Comparison of ENCODE assay signal across 20 cellular contexts in genomic region chr19:3110126-3110825, GRCh38. TPM values are rescaled to one million over a fixed set of nuclear protein-coding genes. Genes with fewer than 3 reads are reported as not detected.
DNase-seq lines count a peak whose midpoint lies in the region; ATAC-seq and TF ChIP-seq lines count a peak whose summit lies in the region.
"Had no signal": no experiment of that assay in that cellular context is flagged by ENCODE, and none has a peak within 500 bp of the region (broad histone marks: within the 10 kb centered on the region; RNA-seq: fewer than 3 reads in every experiment).

No MANE protein-coding gene starts in this region.

- H3K27me3 ChIP-seq in BLaER1 treated with 17β-estradiol and CSF1 and Interleukin-3, amounts not matched to agents 10 nM and 100 nM = peaks cover 0 to 19% (median 0%) of the 10 kb centered on the region in 11 experiments; a peak in 3 of 22 replicates
- no peaks in the 10 kb centered on the region for H3K27me3 ChIP-seq in neuronal stem cell (ENCODE audit: control insufficient read depth in 3 of 3, insufficient read depth in 3 of 3, low read depth in 1 of 3, low read length in 3 of 3)

- H2AK5ac ChIP-seq in neuronal stem cell (ENCODE audit: low read depth, low read length) = no peak overlapping the region

- peak overlapping the region; percentile 77 to 99 (median 91) for H3K4me2 ChIP-seq in BLaER1 treated with 17β-estradiol and CSF1 and Interleukin-3, amounts not matched to agents 10 nM and 100 nM
- no peak overlapping the region for H3K4me2 ChIP-seq in neuronal stem cell (ENCODE audit: insufficient read depth, low read length, poor library complexity, severe bottlenecking)
- H3K4me2 ChIP-seq: A549 had no signal

- no peak overlapping the region for H3K23ac ChIP-seq in neuronal stem cell (ENCODE audit: low read depth, low read length, poor library complexity)

- peak overlapping the region in 8 of 11 experiments; percentile 11 to 57 (median 48); a peak in 12 of 22 replicates for H3K9ac ChIP-seq in BLaER1 treated with 17β-estradiol and CSF1 and Interleukin-3, amounts not matched to agents 10 nM and 100 nM
- H3K9ac ChIP-seq in neuronal stem cell (ENCODE audit: low read depth, low read length, poor library complexity) = peak overlapping the region; percentile 21

- H4K91ac ChIP-seq in neuronal stem cell (ENCODE audit: low read depth, low read length, poor library complexity) = no peak overlapping the region

- H3K4me1 ChIP-seq in BLaER1 treated with 17β-estradiol and CSF1 and Interleukin-3, amounts not matched to agents 10 nM and 100 nM = peaks cover 37 to 100% (median 99%) of the 10 kb centered on the region in 10 experiments
- H3K4me1 ChIP-seq in neuronal stem cell (ENCODE audit: control insufficient read depth in 2 of 2, insufficient read depth in 1 of 2, low read depth in 1 of 2, low read length in 2 of 2) = peaks cover 0 to 6% of the 10 kb centered on the region in 2 donors
- H3K4me1 ChIP-seq: HAP-1 had no signal

- H4K20me1 ChIP-seq in BLaER1 treated with 17β-estradiol and CSF1 and Interleukin-3, amounts not matched to agents 10 nM and 100 nM = peaks cover 25 to 100% (median 61%) of the 10 kb centered on the region in 11 experiments; a peak in 19 of 22 replicates

- H3K36me3 ChIP-seq in BLaER1 treated with 17β-estradiol and CSF1 and Interleukin-3, amounts not matched to agents 10 nM and 100 nM = peaks cover 0 to 27% (median 6%) of the 10 kb centered on the region in 11 experiments; a peak in 10 of 22 replicates
- peaks cover 3 to 10% of the 10 kb centered on the region in 2 donors for H3K36me3 ChIP-seq in neuronal stem cell (replicated peaks in 1 of 2; ENCODE audit: control insufficient read depth in 2 of 2, insufficient read depth in 2 of 2, low read length in 2 of 2)
- H3K36me3 ChIP-seq: HAP-1 had no signal

- peak overlapping the region; percentile 43 for H4K8ac ChIP-seq in neuronal stem cell (ENCODE audit: low read depth, low read length)

- no peak overlapping the region for H3K14ac ChIP-seq in neuronal stem cell (ENCODE audit: low read length)

- H2BK12ac ChIP-seq in neuronal stem cell (ENCODE audit: low read length) = no peak overlapping the region

- no peak overlapping the region for H2BK15ac ChIP-seq in neuronal stem cell (ENCODE audit: low read length)

- no peak for ATAC-seq in omental fat pad (ENCODE audit: low FRiP score)
- ATAC-seq: A549 had no signal

- H2AFZ ChIP-seq in neuronal stem cell (ENCODE audit: low read length) = no peak overlapping the region

- DNase-seq in SKM-1 treated with dmso at 0.1 percent for 144 hours (lab: John Stamatoyannopoulos, UW; ENCODE audit: unreplicated experiment) (peak; percentile 30), SKM-1 (lab: John Stamatoyannopoulos, UW; ENCODE audit: unreplicated experiment) (no peak), RWPE1 (ENCODE audit: low spot score) (no peak), neuronal stem cell (ENCODE audit: low spot score) (no peak), NCI-H226 (no peak), DMS153 treated with DMSO at 0.1 percent for 48 hours (lab: John Stamatoyannopoulos, UW; ENCODE audit: unreplicated experiment) (no peak), omental fat pad (ENCODE audit: low spot score) (no peak)
- DNase-seq: AML-193; C1 segment of cervical spinal cord; CD4-positive, CD25-positive, alpha-beta regulatory T cell; CD8-positive, alpha-beta memory T cell; COR-L47; DMS79; GDM1; GOT3 had no signal

- no peaks in the 10 kb centered on the region for H3K9me3 ChIP-seq in BLaER1 treated with 17β-estradiol and CSF1 and Interleukin-3, amounts not matched to agents 10 nM and 100 nM (replicated peaks in 1 of 11)
- H3K9me3 ChIP-seq in neuronal stem cell (replicated peaks in 1 of 2; ENCODE audit: control insufficient read depth in 2 of 2, insufficient read depth in 1 of 2, low read depth in 1 of 2, low read length in 2 of 2) = no peaks in the 10 kb centered on the region
- H3K9me3 ChIP-seq: A549, HAP-1 had no signal

- no peak overlapping the region for H3K4ac ChIP-seq in neuronal stem cell (ENCODE audit: low read length)

- peaks cover 40% of the 10 kb centered on the region for H3K79me1 ChIP-seq in neuronal stem cell (ENCODE audit: low read depth, low read length)

- no CpG with 5 or more reads among the region's 37 CpGs for WGBS in neuronal stem cell (ENCODE audit: extremely low coverage in 2 of 2, insufficient read length in 2 of 2, insufficient replicate concordance in 1 of 2), 2 donors

- H3K18ac ChIP-seq in neuronal stem cell (ENCODE audit: low read length) = peak overlapping the region; percentile 17

- peak overlapping the region in 7 of 11 experiments; percentile 18 to 65 (median 45); a peak in 10 of 22 replicates for H3K27ac ChIP-seq in BLaER1 treated with 17β-estradiol and CSF1 and Interleukin-3, amounts not matched to agents 10 nM and 100 nM
- H3K27ac ChIP-seq in RWPE1 (peak overlapping the region; percentile 27), neuronal stem cell (replicated peaks; ENCODE audit: low read length) (no peak overlapping the region)
- H3K27ac ChIP-seq: 22Rv1, A549 had no signal

- POLR2A ChIA-PET in RWPE1 (lab: Yijun Ruan, JAX; ENCODE audit: low non-redundant PET) = no interaction called here

- H3K4me3 ChIP-seq in BLaER1 treated with 17β-estradiol and CSF1 and Interleukin-3, amounts not matched to agents 10 nM and 100 nM = peak overlapping the region in 5 of 10 experiments; percentile 6 to 45 (median 24); a peak in 5 of 20 replicates
- no peak overlapping the region for H3K4me3 ChIP-seq in neuronal stem cell (ENCODE audit: low read length in 2 of 2)
- H3K4me3 ChIP-seq: A549, HAP-1 had no signal

- CTCF ChIA-PET in RWPE1 (lab: Yijun Ruan, JAX) = interaction anchor here (0.6 to 1.8 kb wide), 4 partner anchors 154 to 321 kb away, joined by 3 to 8 read pairs (median 4); no protein-coding TSS in a partner anchor

- H2BK120ac ChIP-seq in neuronal stem cell (ENCODE audit: low read depth, low read length) = no peak overlapping the region

- H2BK5ac ChIP-seq in neuronal stem cell (ENCODE audit: low read length) = no peak overlapping the region

- no peak for TF ChIP-seq CTCF in RWPE1 (conservative IDR thresholded peaks at IDR 0.05; ENCODE audit: low read depth)
- no peak for TF ChIP-seq CTCF in omental fat pad (IDR thresholded peaks at IDR 0.05)

RNA-seq across cellular contexts. Expression of gene GNA11, which starts 16.1 kb away (rescaled TPM):
- polyA plus RNA-seq in neuronal stem cell (2013, experiment 1 of 2) = 19.2 TPM
- polyA plus RNA-seq in neuronal stem cell (2013, experiment 2 of 2) = 20.0 TPM
- 10 to 100 TPM; 36.9 to 58.2 (median 43.5) TPM for total RNA-seq in omental fat pad

RNA-seq across cellular contexts. Expression of gene GNA15, which starts 25.6 kb away (rescaled TPM):
- 0.01 TPM for polyA plus RNA-seq in neuronal stem cell (2013, experiment 1 of 2)
- not detected for polyA plus RNA-seq in neuronal stem cell (2013, experiment 2 of 2)
- total RNA-seq in omental fat pad = 10 to 100 TPM; 10.2 to 33.7 (median 10.8) TPM
- total RNA-seq: Daoy had no signal

RNA-seq across cellular contexts. Expression of gene TLE5, which starts 48.0 kb away (rescaled TPM):
- 162 TPM for polyA plus RNA-seq in neuronal stem cell (2013, experiment 1 of 2)
- 164 TPM for polyA plus RNA-seq in neuronal stem cell (2013, experiment 2 of 2)
- 100 to 1,000 TPM; 226 to 340 (median 261) TPM for total RNA-seq in omental fat pad
